Comparison of ENCODE assay signal across 26 cellular contexts in genomic region chr3:146830231-146830630, GRCh38.
"Had no signal": no experiment of that assay in that cellular context is flagged by ENCODE, and none has a peak within 500 bp of the region (broad histone marks: within the 10 kb centered on the region; RNA-seq: fewer than 3 reads in every experiment).

No MANE protein-coding gene starts in this region.

- H3K79me2 ChIP-seq: hepatocyte had no signal

- H3K9me3 Mint-ChIP-seq: mesothelial cell of epicardium; stimulated activated naive CD8-positive, alpha-beta T cell treated with anti-CD3 and anti-CD28 coated beads, Interleukin-15, Interleukin-2, amounts not matched to agents 100 ng/mL and 50 ng/mL, for 24 hours had no signal

- H3K36me3 ChIP-seq: left ventricle myocardium inferior, pancreas, prostate gland, sigmoid colon, spleen, suprapubic skin, thoracic aorta, tibial artery, upper lobe of right lung had no signal

- H3K4me2 ChIP-seq: hepatocyte had no signal

- H3K4me1 ChIP-seq: left ventricle myocardium inferior, pancreas, prostate gland, sigmoid colon, spleen, suprapubic skin, upper lobe of right lung had no signal

- FAIRE-seq: pancreas, urothelium cell line had no signal

- H3K27ac Mint-ChIP-seq: mesothelial cell of epicardium; naive B cell; natural killer cell; stimulated activated effector memory CD8-positive, alpha-beta T cell treated with anti-CD3 and anti-CD28 coated beads, Interleukin-12 subunit alpha, Interleukin-12 subunit beta, amount 100 ng/mL, for 72 hours; stimulated activated naive CD8-positive, alpha-beta T cell treated with anti-CD3 and anti-CD28 coated beads, Interleukin-15, Interleukin-2, amounts not matched to agents 100 ng/mL and 50 ng/mL, for 24 hours had no signal

- H3K36me3 Mint-ChIP-seq: mesothelial cell of epicardium; naive B cell; stimulated activated effector memory CD8-positive, alpha-beta T cell treated with anti-CD3 and anti-CD28 coated beads, Interleukin-12 subunit alpha, Interleukin-12 subunit beta, amount 100 ng/mL, for 72 hours had no signal

- DNase-seq: islet precursor cell; left ventricle myocardium inferior; mesendoderm; naive B cell; natural killer cell; nucleus accumbens; pancreas; retina; right cardiac atrium; sigmoid colon; small intestine; spleen; stimulated activated CD4-positive, alpha-beta T cell treated with anti-CD3 and anti-CD28 coated beads, Interleukin-4, amount 100 ng/mL, for 24 hours; stimulated activated naive CD4-positive, alpha-beta T cell; tibial artery; trophoblast cell; upper lobe of right lung had no signal

- H3K27ac ChIP-seq: hepatocyte, left ventricle myocardium inferior, pancreas, prostate gland, sigmoid colon, spleen, suprapubic skin, thoracic aorta, tibial artery, upper lobe of right lung had no signal

- H3K4me1 Mint-ChIP-seq: naive B cell; natural killer cell; stimulated activated effector memory CD8-positive, alpha-beta T cell treated with anti-CD3 and anti-CD28 coated beads, Interleukin-12 subunit alpha, Interleukin-12 subunit beta, amount 100 ng/mL, for 72 hours had no signal

- ATAC-seq: natural killer cell; pancreas; right cardiac atrium; stimulated activated effector memory CD8-positive, alpha-beta T cell treated with anti-CD3 and anti-CD28 coated beads, Interleukin-12 subunit alpha, Interleukin-12 subunit beta, amount 100 ng/mL, for 72 hours; upper lobe of right lung had no signal

- H3K4me3 ChIP-seq: hepatocyte, left ventricle myocardium inferior, lung, pancreas, prostate gland, sigmoid colon, spleen, suprapubic skin, thoracic aorta, tibial artery, upper lobe of right lung had no signal

- H3K27me3 Mint-ChIP-seq: naive B cell; stimulated activated naive CD8-positive, alpha-beta T cell treated with anti-CD3 and anti-CD28 coated beads, Interleukin-15, Interleukin-2, amounts not matched to agents 100 ng/mL and 50 ng/mL, for 24 hours had no signal

- H3K27me3 ChIP-seq: hepatocyte, sigmoid colon, spleen, suprapubic skin, tibial artery, upper lobe of right lung had no signal

- H3K9me3 ChIP-seq: left ventricle myocardium inferior, pancreas, prostate gland, sigmoid colon, spleen, suprapubic skin, thoracic aorta, tibial artery, upper lobe of right lung had no signal

- H2AFZ ChIP-seq: hepatocyte had no signal

- H3K4me3 Mint-ChIP-seq: mesothelial cell of epicardium; naive B cell; natural killer cell; stimulated activated effector memory CD8-positive, alpha-beta T cell treated with anti-CD3 and anti-CD28 coated beads, Interleukin-12 subunit alpha, Interleukin-12 subunit beta, amount 100 ng/mL, for 72 hours; stimulated activated naive CD8-positive, alpha-beta T cell treated with anti-CD3 and anti-CD28 coated beads, Interleukin-15, Interleukin-2, amounts not matched to agents 100 ng/mL and 50 ng/mL, for 24 hours had no signal
